ENCODE assay signal across 9 cellular contexts in the genomic region with DNA sequence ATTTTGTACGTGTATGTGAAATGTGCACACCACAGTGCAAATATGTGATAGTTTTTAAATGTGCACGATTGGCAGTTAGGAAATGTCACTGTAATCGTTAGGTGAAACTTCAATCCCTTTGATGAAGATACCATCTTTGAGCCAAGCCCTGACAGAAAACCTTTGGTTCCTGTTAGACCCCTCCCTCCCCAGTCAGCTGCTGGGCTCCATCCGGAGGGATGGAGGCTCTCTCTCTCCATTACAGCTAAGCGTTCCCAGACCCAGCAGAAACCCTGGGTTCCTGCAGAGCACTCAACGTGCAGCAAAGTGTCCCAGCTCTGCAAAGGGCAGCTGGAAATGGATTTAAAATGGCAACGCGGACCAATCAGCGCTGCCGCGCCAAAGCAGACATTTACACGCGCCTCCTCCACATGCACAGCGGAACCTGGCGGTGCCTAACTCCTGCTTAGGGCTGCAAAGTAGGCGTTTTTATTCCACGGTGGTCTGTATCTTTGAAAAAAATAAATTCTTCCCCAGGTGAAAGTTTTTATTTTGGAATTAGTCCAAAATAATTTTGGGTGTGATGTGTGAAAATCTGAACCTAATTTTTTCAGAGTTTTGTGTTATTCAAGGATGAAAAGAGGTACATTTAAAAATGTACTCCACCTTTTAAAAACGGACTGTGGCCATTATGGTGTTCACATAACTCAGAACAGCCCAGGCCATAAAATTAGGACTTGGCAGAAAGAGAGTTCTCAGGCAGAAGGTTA. TPM values are rescaled to one million over a fixed set of nuclear protein-coding genes. Genes with fewer than 3 reads are reported as not detected.
A peak's percentile ranks its signal among the peaks of the same experiment; 100 is the strongest.
DNase-seq lines count a peak whose midpoint lies in the region; ATAC-seq and TF ChIP-seq lines count a peak whose summit lies in the region.
"Had no signal": no experiment of that assay in that cellular context is flagged by ENCODE, and none has a peak within 500 bp of the region (broad histone marks: within the 10 kb centered on the region; RNA-seq: fewer than 3 reads in every experiment).

No MANE protein-coding gene starts in this region.

- no peak overlapping the region for H3K27ac Mint-ChIP-seq in activated CD4-positive, alpha-beta T cell treated with anti-CD3 and anti-CD28 coated beads, Interleukin-2, amount 10 ng/mL, durations not matched to agents 7 days and 5 days

- peaks cover 21% of the 10 kb centered on the region for H3K4me1 Mint-ChIP-seq in activated CD4-positive, alpha-beta T cell treated with anti-CD3 and anti-CD28 coated beads, Interleukin-2, amount 10 ng/mL, durations not matched to agents 7 days and 5 days

- no peak for TF ChIP-seq POLR2A in Peyer's patch (IDR thresholded peaks at IDR 0.05)

- H3K27me3 ChIP-seq in Peyer's patch (peaks cover 0 to 16% of the 10 kb centered on the region in 2 donors), parathyroid adenoma (ENCODE audit: control insufficient read depth, insufficient read depth, low read length) (peaks cover 9% of the 10 kb centered on the region)

- H3K9ac ChIP-seq in parathyroid adenoma: no peak overlapping the region

- ATAC-seq in HG03108 (IDR thresholded peaks at IDR 0.05; ENCODE audit: unreplicated experiment): no peak

- peaks cover 2% of the 10 kb centered on the region for H3K9me3 Mint-ChIP-seq in activated CD4-positive, alpha-beta T cell treated with anti-CD3 and anti-CD28 coated beads, Interleukin-2, amount 10 ng/mL, durations not matched to agents 7 days and 5 days

- TF ChIP-seq CTCF in Peyer's patch (IDR thresholded peaks at IDR 0.05): no peak
- no peak for TF ChIP-seq CTCF in parathyroid adenoma (IDR thresholded peaks at IDR 0.05)

- H3K4me3 Mint-ChIP-seq in activated CD4-positive, alpha-beta T cell treated with anti-CD3 and anti-CD28 coated beads, Interleukin-2, amount 10 ng/mL, durations not matched to agents 7 days and 5 days: peak overlapping the region; percentile 11

- H3K9me3 ChIP-seq in Peyer's patch (no peaks in the 10 kb centered on the region), parathyroid adenoma (ENCODE audit: control insufficient read depth, low read length) (no peaks in the 10 kb centered on the region)

- POLR2A ChIA-PET in activated CD4-positive, alpha-beta T cell treated with anti-CD3 and anti-CD28 coated beads, Interleukin-2, amount 10 ng/mL, durations not matched to agents 7 days and 5 days (lab: Charles Lee): no interaction called here

- no peaks in the 10 kb centered on the region for H3K79me2 ChIP-seq in parathyroid adenoma

- CTCF ChIA-PET in activated CD4-positive, alpha-beta T cell treated with anti-CD3 and anti-CD28 coated beads, Interleukin-2, amount 10 ng/mL, durations not matched to agents 7 days and 5 days (lab: Charles Lee): no interaction called here

- no peak overlapping the region for H3K4me2 ChIP-seq in parathyroid adenoma (ENCODE audit: low read length)

- H3K27me3 Mint-ChIP-seq in activated CD4-positive, alpha-beta T cell treated with anti-CD3 and anti-CD28 coated beads, Interleukin-2, amount 10 ng/mL, durations not matched to agents 7 days and 5 days: peaks cover 64% of the 10 kb centered on the region

- H3K27ac ChIP-seq in Peyer's patch (peak overlapping the region in 1 of 4 donors; percentile 59), parathyroid adenoma (no peak overlapping the region)

- H3K4me3 ChIP-seq in Peyer's patch (peak overlapping the region in 2 of 4 donors; percentile 76 to 79), parathyroid adenoma (ENCODE audit: low read depth, low read length) (no peak overlapping the region)

- peaks cover 0 to 19% (median 0%) of the 10 kb centered on the region in 4 donors for H3K4me1 ChIP-seq in Peyer's patch
- H3K4me1 ChIP-seq in parathyroid adenoma: no peaks in the 10 kb centered on the region

- H3K36me3 ChIP-seq in Peyer's patch: no peaks in the 10 kb centered on the region
- H3K36me3 ChIP-seq in parathyroid adenoma (ENCODE audit: control insufficient read depth, insufficient read depth, low read length): no peaks in the 10 kb centered on the region

- peak overlapping the region; percentile 25 for H2AFZ ChIP-seq in parathyroid adenoma

- H3K36me3 Mint-ChIP-seq in activated CD4-positive, alpha-beta T cell treated with anti-CD3 and anti-CD28 coated beads, Interleukin-2, amount 10 ng/mL, durations not matched to agents 7 days and 5 days (ENCODE audit: low read depth): no peaks in the 10 kb centered on the region

- no peak for DNase-seq in activated CD4-positive, alpha-beta T cell treated with anti-CD3 and anti-CD28 coated beads, Interleukin-2, amount 10 ng/mL, durations not matched to agents 7 days and 5 days
- no peak for DNase-seq in activated CD4-positive, alpha-beta T cell treated with anti-CD3 and anti-CD28 coated beads, Interleukin-2, amount 50 U/mL, for 4 hours
- DNase-seq in Peyer's patch (peak in 2 of 3 donors; percentile 63 to 67), fibroblast of gingiva (ENCODE audit: low read depth) (peak; percentile 57), OCI-M2 (lab: John Stamatoyannopoulos, UW; ENCODE audit: unreplicated experiment) (no peak), pons (ENCODE audit: low spot score) (no peak)
- DNase-seq: DND-41 had no signal

RNA-seq across cellular contexts. Expression of gene HMGA2, which starts 1.4 kb away (rescaled TPM):
- not detected for total RNA-seq in activated CD4-positive, alpha-beta T cell treated with anti-CD3 and anti-CD28 coated beads, Interleukin-2, amount 10 ng/mL, durations not matched to agents 7 days and 5 days
- total RNA-seq in Peyer's patch: 1 to 10 TPM; 1.7 to 6.8 (median 4.2) TPM

Comparison
In these comparisons a context has a peak if more than half of its experiments do, and no peak if none do; other contexts are left out.
1. DNase-seq: peak in Peyer's patch (2 of 3) and fibroblast of gingiva (single experiment); none in activated CD4-positive, alpha-beta T cell treated with anti-CD3 and anti-CD28 coated beads, Interleukin-2, amount 10 ng/mL, durations not matched to agents 7 days and 5 days (single experiment), activated CD4-positive, alpha-beta T cell treated with anti-CD3 and anti-CD28 coated beads, Interleukin-2, amount 50 U/mL, for 4 hours (0 of 2), OCI-M2 (single experiment) and pons (single experiment).